1 cellular context compared by ENCODE assay signal in genomic region chr1:113811888-113812660, GRCh38.
TF ChIP-seq lines count a peak whose summit lies in the region.

Gene RSBN1 (minus strand): TSS chr1:113812476. CDS start chr1:113812412, 64 bp downstream.

TF ChIP-seq in HepG2, 621 proteins besides CTCF, POLR2A, EP300 and RAD21 (continued from another document and continues in another):
- TF ChIP-seq THAP11 (CRISPR knock-in tag; IDR thresholded peaks at IDR 0.05) (peak; percentile 98), ATF1 (CRISPR knock-in tag; IDR thresholded peaks at IDR 0.05) (peak; percentile 81), ZBTB40 (IDR thresholded peaks at IDR 0.05) (no peak), ZBTB40 (CRISPR knock-in tag; IDR thresholded peaks at IDR 0.05) (peak; percentile 36), NCOA1 (CRISPR knock-in tag; IDR thresholded peaks at IDR 0.05) (peak; percentile 59; the same call in 1 of the 2 replicates), CBX2 (IDR thresholded peaks at IDR 0.05; ENCODE audit: low read depth, low read length) (no peak), CBX2 (CRISPR knock-in tag; IDR thresholded peaks at IDR 0.05; ENCODE audit: low read depth) (no peak), REL (CRISPR knock-in tag; conservative IDR thresholded peaks at IDR 0.05) (peak; percentile 58; the same call in 1 of the 2 replicates), GMEB1 (CRISPR knock-in tag; IDR thresholded peaks at IDR 0.05; ENCODE audit: borderline replicate concordance) (peak; percentile 96), SOX13 (IDR thresholded peaks at IDR 0.05) (no peak), SOX13 (CRISPR knock-in tag; conservative IDR thresholded peaks at IDR 0.05 in 1 of 2, IDR thresholded peaks at IDR 0.05 in 1 of 2) (peak in 1 of 2 experiments; percentile 68; a peak in 1 of 4 replicates), HOXA9 (CRISPR knock-in tag; IDR thresholded peaks at IDR 0.05; ENCODE audit: borderline replicate concordance) (0 out of 2 replicates have a peak, but pooled peaks have one; percentile 56), PHF8 (CRISPR knock-in tag; IDR thresholded peaks at IDR 0.05) (peak; percentile 78), THAP8 (CRISPR knock-in tag; IDR thresholded peaks at IDR 0.05; ENCODE audit: borderline replicate concordance) (peak; percentile 68; the same call in 1 of the 2 replicates), KDM2A (CRISPR knock-in tag; IDR thresholded peaks at IDR 0.05; ENCODE audit: borderline replicate concordance, low read depth) (peak; percentile 57; the same call in 1 of the 2 replicates), TAF15 (IDR thresholded peaks at IDR 0.05; ENCODE audit: low read depth, low read length, poor library complexity, severe bottlenecking) (peak; percentile 74), FOXC1 (CRISPR knock-in tag; IDR thresholded peaks at IDR 0.05; ENCODE audit: borderline replicate concordance) (peak; percentile 65; the same call in 1 of the 2 replicates), ZNF33A (CRISPR knock-in tag; IDR thresholded peaks at IDR 0.05; ENCODE audit: borderline replicate concordance) (0 out of 2 replicates have a peak, but pooled peaks have one; percentile 26), TRAFD1 (CRISPR knock-in tag; IDR thresholded peaks at IDR 0.05; ENCODE audit: borderline replicate concordance) (0 out of 2 replicates have a peak, but pooled peaks have one; percentile 10), ZNF7 (CRISPR knock-in tag; IDR thresholded peaks at IDR 0.05) (no peak), SNAPC2 (CRISPR knock-in tag; IDR thresholded peaks at IDR 0.05) (peak; percentile 69), ZNF367 (CRISPR knock-in tag; IDR thresholded peaks at IDR 0.05; ENCODE audit: borderline replicate concordance) (peak; percentile 99), NFE2L1 (CRISPR knock-in tag; IDR thresholded peaks at IDR 0.05; ENCODE audit: borderline replicate concordance) (0 out of 2 replicates have a peak, but pooled peaks have one; percentile 37), SP5 (CRISPR knock-in tag; IDR thresholded peaks at IDR 0.05; ENCODE audit: borderline replicate concordance, low read depth) (no peak), BCL6 (CRISPR knock-in tag; IDR thresholded peaks at IDR 0.05) (peak; percentile 43; the same call in 1 of the 2 replicates), YY1 (IDR thresholded peaks at IDR 0.05; ENCODE audit: insufficient read depth, insufficient replicate concordance, low read depth, low read length) (peak; percentile 92), CC2D1A (CRISPR knock-in tag; IDR thresholded peaks at IDR 0.05) (no peak), HOXA5 (CRISPR knock-in tag; IDR thresholded peaks at IDR 0.05) (peak; percentile 74), NFYC (CRISPR knock-in tag; IDR thresholded peaks at IDR 0.05) (peak; percentile 75)
- TF ChIP-seq, protein P1, sequence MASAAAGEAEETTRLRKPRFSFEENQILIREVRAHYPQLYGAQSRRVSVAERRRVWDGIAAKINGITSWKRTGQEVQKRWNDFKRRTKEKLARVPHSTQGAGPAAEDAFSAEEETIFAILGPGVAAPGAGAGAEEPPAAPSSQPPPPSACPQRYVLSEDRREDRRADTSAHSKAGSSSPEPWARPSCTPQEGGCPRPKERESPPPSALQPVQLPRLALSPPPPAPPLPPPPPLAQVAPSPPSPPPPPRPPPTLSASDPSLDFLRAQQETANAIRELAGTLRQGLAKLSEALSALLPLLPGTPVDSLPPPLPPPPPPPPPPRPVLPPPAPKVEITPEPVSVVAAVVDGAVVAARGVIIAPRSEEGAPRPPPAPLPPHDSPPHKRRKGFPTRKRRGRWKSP (CRISPR knock-in tag; IDR thresholded peaks at IDR 0.05): peak; percentile 58; the same call in 1 of the 2 replicates
- TF ChIP-seq, protein P2, sequence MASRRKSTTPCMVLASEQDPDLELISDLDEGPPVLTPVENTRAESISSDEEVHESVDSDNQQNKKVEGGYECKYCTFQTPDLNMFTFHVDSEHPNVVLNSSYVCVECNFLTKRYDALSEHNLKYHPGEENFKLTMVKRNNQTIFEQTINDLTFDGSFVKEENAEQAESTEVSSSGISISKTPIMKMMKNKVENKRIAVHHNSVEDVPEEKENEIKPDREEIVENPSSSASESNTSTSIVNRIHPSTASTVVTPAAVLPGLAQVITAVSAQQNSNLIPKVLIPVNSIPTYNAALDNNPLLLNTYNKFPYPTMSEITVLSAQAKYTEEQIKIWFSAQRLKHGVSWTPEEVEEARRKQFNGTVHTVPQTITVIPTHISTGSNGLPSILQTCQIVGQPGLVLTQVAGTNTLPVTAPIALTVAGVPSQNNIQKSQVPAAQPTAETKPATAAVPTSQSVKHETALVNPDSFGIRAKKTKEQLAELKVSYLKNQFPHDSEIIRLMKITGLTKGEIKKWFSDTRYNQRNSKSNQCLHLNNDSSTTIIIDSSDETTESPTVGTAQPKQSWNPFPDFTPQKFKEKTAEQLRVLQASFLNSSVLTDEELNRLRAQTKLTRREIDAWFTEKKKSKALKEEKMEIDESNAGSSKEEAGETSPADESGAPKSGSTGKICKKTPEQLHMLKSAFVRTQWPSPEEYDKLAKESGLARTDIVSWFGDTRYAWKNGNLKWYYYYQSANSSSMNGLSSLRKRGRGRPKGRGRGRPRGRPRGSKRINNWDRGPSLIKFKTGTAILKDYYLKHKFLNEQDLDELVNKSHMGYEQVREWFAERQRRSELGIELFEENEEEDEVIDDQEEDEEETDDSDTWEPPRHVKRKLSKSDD (CRISPR knock-in tag; IDR thresholded peaks at IDR 0.05; ENCODE audit: low read depth): peak; percentile 59; the same call in 1 of the 2 replicates
- TF ChIP-seq, protein P3, sequence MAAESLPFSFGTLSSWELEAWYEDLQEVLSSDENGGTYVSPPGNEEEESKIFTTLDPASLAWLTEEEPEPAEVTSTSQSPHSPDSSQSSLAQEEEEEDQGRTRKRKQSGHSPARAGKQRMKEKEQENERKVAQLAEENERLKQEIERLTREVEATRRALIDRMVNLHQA (CRISPR knock-in tag; IDR thresholded peaks at IDR 0.05): no peak
- TF ChIP-seq, protein P4, sequence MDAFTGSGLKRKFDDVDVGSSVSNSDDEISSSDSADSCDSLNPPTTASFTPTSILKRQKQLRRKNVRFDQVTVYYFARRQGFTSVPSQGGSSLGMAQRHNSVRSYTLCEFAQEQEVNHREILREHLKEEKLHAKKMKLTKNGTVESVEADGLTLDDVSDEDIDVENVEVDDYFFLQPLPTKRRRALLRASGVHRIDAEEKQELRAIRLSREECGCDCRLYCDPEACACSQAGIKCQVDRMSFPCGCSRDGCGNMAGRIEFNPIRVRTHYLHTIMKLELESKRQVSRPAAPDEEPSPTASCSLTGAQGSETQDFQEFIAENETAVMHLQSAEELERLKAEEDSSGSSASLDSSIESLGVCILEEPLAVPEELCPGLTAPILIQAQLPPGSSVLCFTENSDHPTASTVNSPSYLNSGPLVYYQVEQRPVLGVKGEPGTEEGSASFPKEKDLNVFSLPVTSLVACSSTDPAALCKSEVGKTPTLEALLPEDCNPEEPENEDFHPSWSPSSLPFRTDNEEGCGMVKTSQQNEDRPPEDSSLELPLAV (CRISPR knock-in tag; conservative IDR thresholded peaks at IDR 0.05; ENCODE audit: low read depth): 0 out of 2 replicates have a peak, but pooled peaks have one; percentile 25
- TF ChIP-seq, protein P5, sequence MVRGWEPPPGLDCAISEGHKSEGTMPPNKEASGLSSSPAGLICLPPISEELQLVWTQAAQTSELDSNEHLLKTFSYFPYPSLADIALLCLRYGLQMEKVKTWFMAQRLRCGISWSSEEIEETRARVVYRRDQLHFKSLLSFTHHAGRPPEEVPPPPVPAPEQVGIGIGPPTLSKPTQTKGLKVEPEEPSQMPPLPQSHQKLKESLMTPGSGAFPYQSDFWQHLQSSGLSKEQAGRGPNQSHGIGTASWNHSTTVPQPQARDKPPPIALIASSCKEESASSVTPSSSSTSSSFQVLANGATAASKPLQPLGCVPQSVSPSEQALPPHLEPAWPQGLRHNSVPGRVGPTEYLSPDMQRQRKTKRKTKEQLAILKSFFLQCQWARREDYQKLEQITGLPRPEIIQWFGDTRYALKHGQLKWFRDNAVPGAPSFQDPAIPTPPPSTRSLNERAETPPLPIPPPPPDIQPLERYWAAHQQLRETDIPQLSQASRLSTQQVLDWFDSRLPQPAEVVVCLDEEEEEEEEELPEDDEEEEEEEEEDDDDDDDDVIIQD (CRISPR knock-in tag; IDR thresholded peaks at IDR 0.05; ENCODE audit: low read depth): peak; percentile 60; the same call in 1 of the 2 replicates
- TF ChIP-seq, protein P6, sequence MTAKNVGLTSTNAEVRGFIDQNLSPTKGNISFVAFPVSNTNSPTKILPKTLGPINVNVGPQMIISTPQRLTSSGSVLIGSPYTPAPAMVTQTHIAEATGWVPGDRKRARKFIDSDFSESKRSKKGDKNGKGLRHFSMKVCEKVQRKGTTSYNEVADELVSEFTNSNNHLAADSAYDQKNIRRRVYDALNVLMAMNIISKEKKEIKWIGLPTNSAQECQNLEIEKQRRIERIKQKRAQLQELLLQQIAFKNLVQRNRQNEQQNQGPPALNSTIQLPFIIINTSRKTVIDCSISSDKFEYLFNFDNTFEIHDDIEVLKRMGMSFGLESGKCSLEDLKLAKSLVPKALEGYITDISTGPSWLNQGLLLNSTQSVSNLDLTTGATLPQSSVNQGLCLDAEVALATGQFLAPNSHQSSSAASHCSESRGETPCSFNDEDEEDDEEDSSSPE (CRISPR knock-in tag; IDR thresholded peaks at IDR 0.05): peak; percentile 96
